8 cellular contexts compared by ENCODE assay signal in the genomic region with DNA sequence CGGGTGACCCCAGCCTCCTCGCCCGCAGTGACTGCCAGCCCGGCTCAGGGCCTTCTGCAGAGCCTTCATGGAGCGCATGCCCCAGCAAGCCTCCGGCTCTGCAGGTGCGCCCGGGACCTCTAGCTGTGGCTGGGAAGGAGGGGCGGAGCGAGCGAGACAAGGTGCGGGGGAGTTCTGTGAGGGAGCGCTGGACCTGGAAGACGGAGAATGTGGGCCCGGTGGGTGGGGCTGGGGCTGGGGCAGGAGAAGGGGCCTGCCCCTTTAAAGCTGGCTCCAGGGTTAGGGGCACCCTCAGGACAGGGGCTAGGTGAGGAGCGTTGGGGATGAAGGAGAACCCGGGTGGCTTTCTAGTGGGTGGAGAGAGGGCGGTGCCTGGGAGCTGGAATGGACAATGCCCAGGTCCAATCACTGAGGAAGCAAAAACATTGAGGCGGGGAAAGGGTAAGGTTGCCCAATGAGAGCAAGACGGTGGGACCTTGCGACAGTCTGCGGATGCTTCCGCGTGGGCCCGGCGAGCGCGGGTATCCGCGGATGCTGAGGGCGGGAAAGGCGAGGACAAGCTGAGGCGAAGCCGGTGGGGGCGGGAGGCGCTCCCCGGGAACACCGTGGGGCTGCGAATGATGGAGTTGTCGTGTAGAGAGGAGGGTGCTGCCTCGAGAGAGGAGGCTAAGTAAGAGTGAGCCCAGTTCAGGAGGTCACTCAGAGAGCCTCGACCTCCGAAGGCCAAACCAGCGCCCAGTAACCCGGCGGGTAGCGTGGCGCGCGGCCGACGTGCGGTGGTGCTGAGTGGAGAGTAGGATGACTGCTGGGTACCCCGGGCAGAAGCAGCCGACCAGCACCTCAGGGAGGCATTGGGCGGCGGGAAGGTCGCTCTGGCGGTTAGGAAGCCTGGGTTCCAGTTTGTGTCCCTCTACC. TPM values are rescaled to one million over a fixed set of nuclear protein-coding genes. Genes with fewer than 3 reads are reported as not detected.
DNase-seq lines count a peak whose midpoint lies in the region; ATAC-seq and TF ChIP-seq lines count a peak whose summit lies in the region.

A gene (minus strand): TSS at position 121 of the 915 bp plus-strand sequence. CDS start 43 bp downstream, at position 78.

- ATAC-seq in HG02884 (IDR thresholded peaks at IDR 0.05; ENCODE audit: unreplicated experiment) (peak; percentile 77), left lobe of liver (peak; percentile 84)

- DNase-seq in GM13977 (ENCODE audit: low spot score) (peak; percentile 94), NCI-H2029 (lab: John Stamatoyannopoulos, UW) (peak; percentile 88), dermis blood vessel endothelial cell (peak; percentile 77), left lobe of liver (ENCODE audit: low spot score) (peak; percentile 92), OCI-M2 (lab: John Stamatoyannopoulos, UW; ENCODE audit: unreplicated experiment) (no peak)
- DNase-seq in activated CD4-positive, alpha-beta T cell treated with anti-CD3 and anti-CD28 coated beads, Interleukin-2, amount 50 U/mL, for 24 hours (ENCODE audit: low read depth in 1 of 2, low spot score in 1 of 2): peak; percentile 35 to 67
- peak; percentile 76 for DNase-seq in stimulated activated CD4-positive, alpha-beta T cell treated with anti-CD3 and anti-CD28 coated beads, Interleukin-1b, Interleukin-23, amount 100 ng/mL, for 48 hours

- TF ChIP-seq CTCF in GM13977 (IDR thresholded peaks at IDR 0.05; ENCODE audit: extremely low read depth, insufficient read depth, missing control alignments): no peak

- in situ Hi-C loops in GM13977 (cut with MboI; ENCODE audit: low pct_unique_long_range_greater_than_20kb, low sequenced_read_pairs, unreplicated experiment): no loop called here

RNA-seq across cellular contexts. Expression of the gene that starts here (rescaled TPM):
- total RNA-seq in dermis blood vessel endothelial cell (0.28 and 0.51 TPM in 2 replicates), left lobe of liver (251 TPM)

Comparison
In these comparisons a context has a peak if more than half of its experiments do, and no peak if none do; other contexts are left out.
1. RNA of the gene that starts here (total RNA-seq): 251 TPM in left lobe of liver (single experiment); 0.28 to 0.51 TPM in dermis blood vessel endothelial cell; every median in the first group is over 100 times any median in the second.
2. Peak in DNase-seq in dermis blood vessel endothelial cell; RNA of the gene not detected or under 1 TPM.